ENCODE assay signal across 8 cellular contexts in genomic region chr16:74999683-75000480, GRCh38. TPM values are rescaled to one million over a fixed set of nuclear protein-coding genes. Genes with fewer than 3 reads are reported as not detected.
DNase-seq lines count a peak whose midpoint lies in the region; ATAC-seq and TF ChIP-seq lines count a peak whose summit lies in the region.

No MANE protein-coding gene starts in this region.

- H3K79me2 ChIP-seq in ACC112 (ENCODE audit: control insufficient read depth, insufficient read depth, low read length, unreplicated experiment): peaks cover 51% of the 10 kb centered on the region

- ATAC-seq in GM19043 (IDR thresholded peaks at IDR 0.05; ENCODE audit: low read depth, unreplicated experiment) (peak; percentile 36), lung (ENCODE audit: insufficient read depth, low FRiP score) (no peak)

- peaks cover 19% of the 10 kb centered on the region for H3K4me1 ChIP-seq in ACC112 (ENCODE audit: control insufficient read depth, insufficient read depth, low read length, unreplicated experiment)
- H3K4me1 ChIP-seq in lung (ENCODE audit: control insufficient read depth in 2 of 2, insufficient read depth in 2 of 2, low read length in 2 of 2): peaks cover 3 to 23% of the 10 kb centered on the region in 2 donors

- H2AFZ ChIP-seq in ACC112 (ENCODE audit: low read length, unreplicated experiment): peak overlapping the region; percentile 53

- TF ChIP-seq CTCF in NB4 (IDR thresholded peaks at IDR 0.05; ENCODE audit: low read depth, low read length): no peak
- TF ChIP-seq CTCF in lung (IDR thresholded peaks at IDR 0.05; ENCODE audit: control extremely low read depth, extremely low read depth): no peak

- DNase-seq in NB4 (ENCODE audit: low read depth) (peak; percentile 53), ecto neural progenitor cell (ENCODE audit: low spot score) (peak; percentile 73), lung (ENCODE audit: low spot score) (peak; percentile 49), KG1 (lab: John Stamatoyannopoulos, UW) (no peak)
- peak; percentile 25 to 27 for DNase-seq in activated CD4-positive, alpha-beta T cell treated with anti-CD3 and anti-CD28 coated beads, Interleukin-2, amount 50 U/mL, for 24 hours (ENCODE audit: low read depth in 1 of 2, low spot score in 1 of 2)
- DNase-seq in stimulated activated CD4-positive, alpha-beta T cell treated with anti-CD3 and anti-CD28 coated beads, TNF-alpha, amount 100 ng/mL, for 4 hours (ENCODE audit: low read depth in 3 of 3): peak; percentile 30 to 38 (median 33)

- no peaks in the 10 kb centered on the region for H3K9me3 ChIP-seq in lung (ENCODE audit: control insufficient read depth in 2 of 2, insufficient read depth in 1 of 2, low read length in 1 of 2)

- no peak for TF ChIP-seq POLR2A in NB4 (IDR thresholded peaks at IDR 0.05; ENCODE audit: extremely low read depth, insufficient read length)

- no peaks in the 10 kb centered on the region for H3K27me3 ChIP-seq in ACC112 (ENCODE audit: insufficient read depth, low read length)
- H3K27me3 ChIP-seq in lung (ENCODE audit: control insufficient read depth, insufficient read depth): no peaks in the 10 kb centered on the region

- H3K36me3 ChIP-seq in ACC112 (ENCODE audit: insufficient read depth, low read length) (no peaks in the 10 kb centered on the region), lung (ENCODE audit: control insufficient read depth in 2 of 2, insufficient read depth in 2 of 2, low read length in 2 of 2) (no peaks in the 10 kb centered on the region)

- 0 to 1% methylated on average over 46 to 66 of the region's 66 CpGs for WGBS in lung, 2 donors

- H3K27ac ChIP-seq in ACC112 (ENCODE audit: low read depth, low read length) (no peak overlapping the region), lung (ENCODE audit: low read depth in 1 of 2, low read length in 1 of 2) (peak overlapping the region; percentile 83 to 94)

- H3K4me3 ChIP-seq in ACC112 (ENCODE audit: low read depth, low read length) (peak overlapping the region; percentile 80), NB4 (ENCODE audit: low read depth, low read length) (peak overlapping the region; percentile 95), lung (peak overlapping the region; percentile 86)

RNA-seq across cellular contexts. Expression of gene ZNRF1, which starts 1.1 kb away (rescaled TPM):
- 10 to 100 TPM; 21.4 to 25.1 TPM for total RNA-seq in lung
- 10 to 100 TPM in 1 of 2 donors, 1 to 10 TPM in 1; 8.9 to 11.0 TPM for polyA plus RNA-seq in lung

RNA-seq across cellular contexts. Expression of gene WDR59, which starts 15.0 kb away (rescaled TPM):
- 10 to 100 TPM; 51.2 to 60.1 TPM for total RNA-seq in lung
- polyA plus RNA-seq in lung: 10 to 100 TPM; 11.2 to 12.8 TPM
